Comparison of ENCODE assay signal across 9 cellular contexts in genomic region chr11:34263462-34264186, GRCh38.
A peak's percentile ranks its signal among the peaks of the same experiment; 100 is the strongest.
DNase-seq lines count a peak whose midpoint lies in the region; ATAC-seq and TF ChIP-seq lines count a peak whose summit lies in the region.
"Had no signal": no experiment of that assay in that cellular context is flagged by ENCODE, and none has a peak within 500 bp of the region (broad histone marks: within the 10 kb centered on the region; RNA-seq: fewer than 3 reads in every experiment).

No MANE protein-coding gene starts in this region.

- intact Hi-C loops in left lung (cut with DNase I) = no loop called here

- DNase-seq in AG09319 (ENCODE audit: extremely low read depth, low read depth) (peak; percentile 56), NCI-H146 (lab: John Stamatoyannopoulos, UW) (peak; percentile 90), astrocyte of the spinal cord (ENCODE audit: low read depth, low spot score) (peak; percentile 92), left lung (peak in 1 of 2 donors; percentile 79), DMS114 treated with DMSO at 0.1 percent for 48 hours (lab: John Stamatoyannopoulos, UW; ENCODE audit: unreplicated experiment) (no peak), HAP-1 (ENCODE audit: low spot score in 2 of 2) (no peak)
- no peak for DNase-seq in activated effector memory CD4-positive, alpha-beta T cell treated with anti-CD3 and anti-CD28 coated beads, Interleukin-2, amount 50 U/mL, for 16 hours
- DNase-seq: DND-41 had no signal

- H3K4me3 ChIP-seq in astrocyte of the spinal cord (ENCODE audit: low read depth, low read length) (no peak overlapping the region), left lung (no peak overlapping the region), HAP-1 (no peak overlapping the region)

- TF ChIP-seq CTCF in AG09319 (IDR thresholded peaks at IDR 0.05; ENCODE audit: low read depth, low read length) (no peak), astrocyte of the spinal cord (IDR thresholded peaks at IDR 0.05; ENCODE audit: low read depth, low read length) (no peak), left lung (IDR thresholded peaks at IDR 0.05) (no peak)

- peaks cover 0 to 9% of the 10 kb centered on the region in 2 donors for H3K27me3 ChIP-seq in left lung
- no peaks in the 10 kb centered on the region for H3K27me3 ChIP-seq in HAP-1 (ENCODE audit: low read depth)

- H3K9me3 ChIP-seq in left lung = no peaks in the 10 kb centered on the region
- H3K9me3 ChIP-seq in HAP-1 = no peaks in the 10 kb centered on the region

- in situ Hi-C loops in astrocyte of the spinal cord (cut with HindIII; ENCODE audit: low sequenced_read_pairs) = no loop called here
- in situ Hi-C loops in HAP-1 (cut with MboI; ENCODE audit: low sequenced_read_pairs) = no loop called here

- no peaks in the 10 kb centered on the region for H3K36me3 ChIP-seq in left lung
- H3K36me3 ChIP-seq in HAP-1 (replicated peaks) = no peaks in the 10 kb centered on the region

- ATAC-seq in left lung = peak; percentile 92
- no peak for ATAC-seq in HG03196 (IDR thresholded peaks at IDR 0.05; ENCODE audit: unreplicated experiment)

- H3K4me1 ChIP-seq in left lung (peaks cover 3 to 15% of the 10 kb centered on the region in 2 donors), HAP-1 (no peaks in the 10 kb centered on the region)

- H3K27ac ChIP-seq in left lung = peak overlapping the region in 1 of 2 donors; percentile 29

Comparison
In these comparisons a context has a peak if more than half of its experiments do, and no peak if none do; other contexts are left out.
1. DNase-seq: peak in AG09319 (single experiment), NCI-H146 (single experiment) and astrocyte of the spinal cord (single experiment); none in activated effector memory CD4-positive, alpha-beta T cell treated with anti-CD3 and anti-CD28 coated beads, Interleukin-2, amount 50 U/mL, for 16 hours (single experiment), DMS114 treated with DMSO at 0.1 percent for 48 hours (single experiment) and HAP-1 (0 of 2).